Comparison of ENCODE assay signal across 1 cellular context in the genomic region with DNA sequence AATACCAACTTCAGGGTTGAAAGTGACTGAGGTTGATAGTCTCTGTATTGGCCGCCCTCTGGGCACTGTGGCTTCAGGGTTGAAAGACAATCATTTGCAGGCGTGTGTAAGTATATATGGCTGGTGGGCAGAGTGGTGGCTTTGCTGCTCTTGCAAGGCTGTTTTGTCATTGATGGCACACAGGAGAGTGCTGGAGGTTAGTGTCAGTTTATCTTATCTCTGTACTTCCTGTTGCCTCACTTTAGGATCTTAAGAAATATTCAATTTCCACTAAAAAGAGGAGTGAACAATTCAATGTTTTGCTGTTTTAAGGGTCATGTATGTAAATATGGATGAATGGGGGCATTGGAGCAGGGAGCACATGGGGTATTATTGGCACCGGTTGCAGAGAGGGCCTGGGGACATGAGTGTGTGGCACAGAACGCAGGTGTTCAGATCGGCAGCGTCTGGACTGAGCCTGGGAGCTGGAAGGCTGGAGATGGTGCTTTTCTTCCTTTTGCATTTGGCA.
TF ChIP-seq lines count a peak whose summit lies in the region.

No MANE protein-coding gene starts in this region.

TF ChIP-seq in WTC11, 78 proteins besides CTCF, POLR2A, EP300 and RAD21 (continued from another document):
- TF ChIP-seq, protein P1, sequence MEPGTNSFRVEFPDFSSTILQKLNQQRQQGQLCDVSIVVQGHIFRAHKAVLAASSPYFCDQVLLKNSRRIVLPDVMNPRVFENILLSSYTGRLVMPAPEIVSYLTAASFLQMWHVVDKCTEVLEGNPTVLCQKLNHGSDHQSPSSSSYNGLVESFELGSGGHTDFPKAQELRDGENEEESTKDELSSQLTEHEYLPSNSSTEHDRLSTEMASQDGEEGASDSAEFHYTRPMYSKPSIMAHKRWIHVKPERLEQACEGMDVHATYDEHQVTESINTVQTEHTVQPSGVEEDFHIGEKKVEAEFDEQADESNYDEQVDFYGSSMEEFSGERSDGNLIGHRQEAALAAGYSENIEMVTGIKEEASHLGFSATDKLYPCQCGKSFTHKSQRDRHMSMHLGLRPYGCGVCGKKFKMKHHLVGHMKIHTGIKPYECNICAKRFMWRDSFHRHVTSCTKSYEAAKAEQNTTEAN (CRISPR knock-in tag; IDR thresholded peaks at IDR 0.05) = no peak
- TF ChIP-seq, protein P2, sequence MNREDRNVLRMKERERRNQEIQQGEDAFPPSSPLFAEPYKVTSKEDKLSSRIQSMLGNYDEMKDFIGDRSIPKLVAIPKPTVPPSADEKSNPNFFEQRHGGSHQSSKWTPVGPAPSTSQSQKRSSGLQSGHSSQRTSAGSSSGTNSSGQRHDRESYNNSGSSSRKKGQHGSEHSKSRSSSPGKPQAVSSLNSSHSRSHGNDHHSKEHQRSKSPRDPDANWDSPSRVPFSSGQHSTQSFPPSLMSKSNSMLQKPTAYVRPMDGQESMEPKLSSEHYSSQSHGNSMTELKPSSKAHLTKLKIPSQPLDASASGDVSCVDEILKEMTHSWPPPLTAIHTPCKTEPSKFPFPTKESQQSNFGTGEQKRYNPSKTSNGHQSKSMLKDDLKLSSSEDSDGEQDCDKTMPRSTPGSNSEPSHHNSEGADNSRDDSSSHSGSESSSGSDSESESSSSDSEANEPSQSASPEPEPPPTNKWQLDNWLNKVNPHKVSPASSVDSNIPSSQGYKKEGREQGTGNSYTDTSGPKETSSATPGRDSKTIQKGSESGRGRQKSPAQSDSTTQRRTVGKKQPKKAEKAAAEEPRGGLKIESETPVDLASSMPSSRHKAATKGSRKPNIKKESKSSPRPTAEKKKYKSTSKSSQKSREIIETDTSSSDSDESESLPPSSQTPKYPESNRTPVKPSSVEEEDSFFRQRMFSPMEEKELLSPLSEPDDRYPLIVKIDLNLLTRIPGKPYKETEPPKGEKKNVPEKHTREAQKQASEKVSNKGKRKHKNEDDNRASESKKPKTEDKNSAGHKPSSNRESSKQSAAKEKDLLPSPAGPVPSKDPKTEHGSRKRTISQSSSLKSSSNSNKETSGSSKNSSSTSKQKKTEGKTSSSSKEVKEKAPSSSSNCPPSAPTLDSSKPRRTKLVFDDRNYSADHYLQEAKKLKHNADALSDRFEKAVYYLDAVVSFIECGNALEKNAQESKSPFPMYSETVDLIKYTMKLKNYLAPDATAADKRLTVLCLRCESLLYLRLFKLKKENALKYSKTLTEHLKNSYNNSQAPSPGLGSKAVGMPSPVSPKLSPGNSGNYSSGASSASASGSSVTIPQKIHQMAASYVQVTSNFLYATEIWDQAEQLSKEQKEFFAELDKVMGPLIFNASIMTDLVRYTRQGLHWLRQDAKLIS (CRISPR knock-in tag; IDR thresholded peaks at IDR 0.05; ENCODE audit: borderline replicate concordance) = no peak
- TF ChIP-seq ESRRA (CRISPR knock-in tag; IDR thresholded peaks at IDR 0.05; ENCODE audit: borderline replicate concordance) = no peak
